ENCODE assay signal across 24 cellular contexts in the genomic region with DNA sequence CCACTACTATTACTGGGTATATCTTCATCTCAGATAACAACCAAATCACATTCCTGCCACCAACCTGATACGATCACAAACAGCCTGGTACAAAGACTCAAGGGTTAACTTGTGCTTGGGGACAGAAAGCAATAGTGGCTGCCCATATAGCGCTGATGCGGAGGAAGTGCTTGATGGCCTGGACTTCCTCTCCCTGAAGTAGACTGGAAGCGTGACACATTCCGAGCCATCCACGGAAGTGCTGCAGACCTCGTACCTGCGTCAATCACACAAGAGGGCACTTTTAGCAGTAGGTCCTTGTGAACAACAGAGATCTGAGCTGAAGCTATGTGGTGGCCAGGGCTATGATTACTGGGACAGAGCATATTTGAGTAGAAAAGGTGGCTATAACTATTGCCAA. TPM values are rescaled to one million over a fixed set of nuclear protein-coding genes. Genes with fewer than 3 reads are reported as not detected.
DNase-seq lines count a peak whose midpoint lies in the region; ATAC-seq and TF ChIP-seq lines count a peak whose summit lies in the region.
"Had no signal": no experiment of that assay in that cellular context is flagged by ENCODE, and none has a peak within 500 bp of the region (broad histone marks: within the 10 kb centered on the region; RNA-seq: fewer than 3 reads in every experiment).

No MANE protein-coding gene starts in this region.

- TF ChIP-seq CTCF in left lung (IDR thresholded peaks at IDR 0.05) (no peak), gastrocnemius medialis (IDR thresholded peaks at IDR 0.05 in 4 of 5, conservative IDR thresholded peaks at IDR 0.05 in 1 of 5) (no peak)

- no peak for TF ChIP-seq POLR2A in gastrocnemius medialis (IDR thresholded peaks at IDR 0.05)

- in situ Hi-C loops in gastrocnemius medialis (cut with MboI; ENCODE audit: low sequenced_read_pairs in 4 of 4), result no loop called here

- peaks cover 0 to 100% of the 10 kb centered on the region in 2 donors for H3K36me3 ChIP-seq in left lung
- peaks cover 0 to 85% of the 10 kb centered on the region in 2 donors for H3K36me3 ChIP-seq in gastrocnemius medialis

- peak overlapping the region; percentile 13 for H3K27ac Mint-ChIP-seq in activated T-helper 1 cell treated with anti-CD3 and anti-CD28 coated beads, Interleukin-12 subunit alpha, Interleukin-12 subunit beta, Interleukin-2, Interleukin-4 antibody, amounts not matched to agents 30 ng/mL and 10 ng/mL and 1 ng/mL, durations not matched to agents 14 hours and 24 hours and 36 hours
- H3K27ac Mint-ChIP-seq: CD4-positive, alpha-beta memory T cell had no signal

- peaks cover 42% of the 10 kb centered on the region for H3K36me3 Mint-ChIP-seq in activated T-helper 1 cell treated with anti-CD3 and anti-CD28 coated beads, Interleukin-12 subunit alpha, Interleukin-12 subunit beta, Interleukin-2, Interleukin-4 antibody, amounts not matched to agents 30 ng/mL and 10 ng/mL and 1 ng/mL, durations not matched to agents 14 hours and 24 hours and 36 hours (ENCODE audit: low read depth)

- H3K27me3 Mint-ChIP-seq in activated T-helper 1 cell treated with anti-CD3 and anti-CD28 coated beads, Interleukin-12 subunit alpha, Interleukin-12 subunit beta, Interleukin-2, Interleukin-4 antibody, amounts not matched to agents 30 ng/mL and 10 ng/mL and 1 ng/mL, durations not matched to agents 14 hours and 24 hours and 36 hours (ENCODE audit: insufficient read depth), result no peaks in the 10 kb centered on the region
- H3K27me3 Mint-ChIP-seq: CD4-positive, alpha-beta memory T cell had no signal

- no peaks in the 10 kb centered on the region for H3K9me3 ChIP-seq in left lung
- no peaks in the 10 kb centered on the region for H3K9me3 ChIP-seq in gastrocnemius medialis

- H3K4me1 Mint-ChIP-seq in activated T-helper 1 cell treated with anti-CD3 and anti-CD28 coated beads, Interleukin-12 subunit alpha, Interleukin-12 subunit beta, Interleukin-2, Interleukin-4 antibody, amounts not matched to agents 30 ng/mL and 10 ng/mL and 1 ng/mL, durations not matched to agents 14 hours and 24 hours and 36 hours (ENCODE audit: low read depth), result peaks cover 3% of the 10 kb centered on the region

- H3K4me1 ChIP-seq in left lung, result peaks cover 3 to 23% of the 10 kb centered on the region in 2 donors
- peaks cover 32 to 36% of the 10 kb centered on the region in 2 donors for H3K4me1 ChIP-seq in gastrocnemius medialis

- intact Hi-C loops in activated T-helper 1 cell treated with anti-CD3 and anti-CD28 coated beads, Interleukin-12 subunit alpha, Interleukin-12 subunit beta, Interleukin-2, Interleukin-4 antibody, amounts not matched to agents 30 ng/mL and 10 ng/mL and 1 ng/mL, durations not matched to agents 14 hours and 24 hours and 36 hours (cut with micrococcal nuclease), result loop anchor here (2.0 kb wide), 1 partner anchor 46 kb away; a partner anchor contains a TSS
- intact Hi-C loops in left lung (cut with DNase I), result loop anchor here in 1 of 2 donors (10.0 kb wide), 2 partner anchors 120 to 150 kb away; a partner anchor contains a TSS
- intact Hi-C loops in gastrocnemius medialis (cut with DNase I; ENCODE audit: low total_unique reads), result no loop called here

- DNase-seq in UCSD-AML1 (lab: John Stamatoyannopoulos, UW; ENCODE audit: unreplicated experiment) (peak; percentile 53), left lung (no peak), gastrocnemius medialis (no peak), OCI-M2 (lab: John Stamatoyannopoulos, UW; ENCODE audit: unreplicated experiment) (no peak)
- no peak for DNase-seq in activated T-helper 1 cell treated with anti-CD3 and anti-CD28 coated beads, Interleukin-12 subunit alpha, Interleukin-12 subunit beta, Interleukin-2, Interleukin-4 antibody, amounts not matched to agents 30 ng/mL and 10 ng/mL and 1 ng/mL, durations not matched to agents 14 hours and 24 hours and 36 hours (ENCODE audit: low spot score)
- no peak for DNase-seq in stimulated activated naive CD4-positive, alpha-beta T cell treated with Interleukin-2 at 50 U/mL for 16 hours (lab: John Stamatoyannopoulos, UW)
- DNase-seq: C1 segment of cervical spinal cord; CD4-positive, alpha-beta memory T cell; COR-L47; DMS53; HCEC 1CT; KBM-7; MV-4-11; NCI-H1105; NCI-H146; NCI-H1930; NCI-H2107; NCI-H446 treated with DMSO at 0.1 percent for 48 hours; NCI-H526 treated with DMSO at 0.1 percent for 48 hours; SIG-M5 had no signal

- H3K27ac ChIP-seq in left lung, result no peak overlapping the region
- peak overlapping the region; percentile 3 to 89 (median 60) for H3K27ac ChIP-seq in gastrocnemius medialis
- H3K27ac ChIP-seq: RWPE1, SK-N-MC had no signal

- H3K4me3 ChIP-seq in left lung, result no peak overlapping the region
- no peak overlapping the region for H3K4me3 ChIP-seq in gastrocnemius medialis
- H3K4me3 ChIP-seq: SK-N-MC had no signal

- ATAC-seq in left lung (peak; percentile 10), gastrocnemius medialis (no peak), GM19351 (IDR thresholded peaks at IDR 0.05; ENCODE audit: unreplicated experiment) (no peak)
- ATAC-seq: Panc1 had no signal

- H3K27me3 ChIP-seq in left lung (no peaks in the 10 kb centered on the region), gastrocnemius medialis (no peaks in the 10 kb centered on the region)

- H3K9me3 Mint-ChIP-seq in activated T-helper 1 cell treated with anti-CD3 and anti-CD28 coated beads, Interleukin-12 subunit alpha, Interleukin-12 subunit beta, Interleukin-2, Interleukin-4 antibody, amounts not matched to agents 30 ng/mL and 10 ng/mL and 1 ng/mL, durations not matched to agents 14 hours and 24 hours and 36 hours, result no peaks in the 10 kb centered on the region
- H3K9me3 Mint-ChIP-seq: CD4-positive, alpha-beta memory T cell had no signal

- no peak overlapping the region for H3K4me3 Mint-ChIP-seq in activated T-helper 1 cell treated with anti-CD3 and anti-CD28 coated beads, Interleukin-12 subunit alpha, Interleukin-12 subunit beta, Interleukin-2, Interleukin-4 antibody, amounts not matched to agents 30 ng/mL and 10 ng/mL and 1 ng/mL, durations not matched to agents 14 hours and 24 hours and 36 hours
- H3K4me3 Mint-ChIP-seq: CD4-positive, alpha-beta memory T cell had no signal

RNA-seq across cellular contexts. Expression of a gene that starts 17.3 kb away (rescaled TPM):
- 9.1 and 10.1 TPM in 2 replicates for total RNA-seq in activated T-helper 1 cell treated with anti-CD3 and anti-CD28 coated beads, Interleukin-12 subunit alpha, Interleukin-12 subunit beta, Interleukin-2, Interleukin-4 antibody, amounts not matched to agents 30 ng/mL and 10 ng/mL and 1 ng/mL, durations not matched to agents 14 hours and 24 hours and 36 hours
- total RNA-seq in left lung (1 to 10 TPM; 4.2 to 9.8 TPM), gastrocnemius medialis (1 to 10 TPM in 2 of 4 donors, under 1 TPM in 2; 0.78 to 1.9 (median 1.3) TPM)

RNA-seq across cellular contexts. Expression of a gene that starts 45.5 kb away (rescaled TPM):
- total RNA-seq in activated T-helper 1 cell treated with anti-CD3 and anti-CD28 coated beads, Interleukin-12 subunit alpha, Interleukin-12 subunit beta, Interleukin-2, Interleukin-4 antibody, amounts not matched to agents 30 ng/mL and 10 ng/mL and 1 ng/mL, durations not matched to agents 14 hours and 24 hours and 36 hours, result 84.4 and 90.2 TPM in 2 replicates
- total RNA-seq in left lung (10 to 100 TPM; 57.7 to 72.9 TPM), gastrocnemius medialis (10 to 100 TPM in 1 of 4 donors, 1 to 10 TPM in 3; 7.2 to 10.2 (median 9.1) TPM)

Comparison
In these comparisons a context has a peak if more than half of its experiments do, and no peak if none do; other contexts are left out.
1. H3K27ac ChIP-seq: peak in gastrocnemius medialis (4 of 4); none in left lung (0 of 2).